In genomic region chr10:60208676-60209269, GRCh38 we compare ENCODE assay signal across 9 cellular contexts.
DNase-seq lines count a peak whose midpoint lies in the region; ATAC-seq and TF ChIP-seq lines count a peak whose summit lies in the region.
"Had no signal": no experiment of that assay in that cellular context is flagged by ENCODE, and none has a peak within 500 bp of the region (broad histone marks: within the 10 kb centered on the region; RNA-seq: fewer than 3 reads in every experiment).

No MANE protein-coding gene starts in this region.

- RAD21 ChIA-PET in HCT116 (lab: Charles Lee; ENCODE audit: low non-redundant PET in 1 of 2, low total read pairs in 2 of 2, uncharacterized antibody in 2 of 2, unreplicated experiment in 2 of 2), result interaction anchor here in 1 of 2 experiments (1.0 kb wide), 1 partner anchor 108 kb away, joined by 3 read pairs; no protein-coding TSS in a partner anchor

- intact Hi-C loops in CD14-positive monocyte (cut with micrococcal nuclease), result loop anchor here (10.0 kb wide), 2 partner anchors 226 to 436 kb away; no protein-coding TSS in a partner anchor
- intact Hi-C loops in HCT116 (cut with micrococcal nuclease), result loop anchor here (1.0 to 2.0 kb wide), 4 partner anchors 93 to 582 kb away; no protein-coding TSS in a partner anchor
- intact Hi-C loops in Panc1 (cut with micrococcal nuclease; ENCODE audit: unreplicated experiment), result loop anchor here (2.0 to 5.0 kb wide), 2 partner anchors 108 to 581 kb away; no protein-coding TSS in a partner anchor
- intact Hi-C loops in prostate gland (cut with DNase I), result loop anchor here (5.0 to 10.0 kb wide), 2 partner anchors 91 to 344 kb away; no protein-coding TSS in a partner anchor
- intact Hi-C loops in natural killer cell (cut with micrococcal nuclease), result loop anchor here (5.0 kb wide), 1 partner anchor 581 kb away; no protein-coding TSS in a partner anchor

- H3K4me3 ChIP-seq in HCT116 (replicated peaks in 1 of 2; ENCODE audit: low read depth in 1 of 2, low read length in 2 of 2) (no peak overlapping the region), Panc1 (ENCODE audit: low read depth in 2 of 2, low read length in 2 of 2) (no peak overlapping the region), prostate gland (no peak overlapping the region)

- TF ChIP-seq CTCF in CD14-positive monocyte (IDR thresholded peaks at IDR 0.05), result peak; percentile 60
- peak; percentile 76 to 86 (median 85) for TF ChIP-seq CTCF in HCT116 (IDR thresholded peaks at IDR 0.05 in 2 of 3, conservative IDR thresholded peaks at IDR 0.05 in 1 of 3; ENCODE audit: borderline replicate concordance in 1 of 3, insufficient read depth in 1 of 3, low read depth in 2 of 3, low read length in 2 of 3)
- peak; percentile 76; the same call in 1 of the 2 replicates for TF ChIP-seq CTCF in Panc1 (IDR thresholded peaks at IDR 0.05)
- peak in 3 of 4 experiments; percentile 46 to 77 (median 76) for TF ChIP-seq CTCF in prostate gland (IDR thresholded peaks at IDR 0.05)
- TF ChIP-seq CTCF in natural killer cell (IDR thresholded peaks at IDR 0.05), result no peak

- ATAC-seq in HCT116 (peak; percentile 60; the same call in 1 of the 2 replicates), Panc1 (no peak), natural killer cell (no peak), HG03571 (IDR thresholded peaks at IDR 0.05; ENCODE audit: unreplicated experiment) (no peak)

- H3K27me3 ChIP-seq in HCT116 (ENCODE audit: insufficient read depth, low read length), result no peaks in the 10 kb centered on the region
- H3K27me3 ChIP-seq in Panc1 (ENCODE audit: control insufficient read depth, insufficient read depth, low read length), result peaks cover 3% of the 10 kb centered on the region; the same call in 1 of the 2 replicates
- no peaks in the 10 kb centered on the region for H3K27me3 ChIP-seq in prostate gland (replicated peaks; ENCODE audit: insufficient read depth)

- WGBS in prostate gland, result 45% methylated on average over 4 of the region's 4 CpGs

- DNase-seq in CD14-positive monocyte (ENCODE audit: low spot score), result no peak
- peak; percentile 23 for DNase-seq in HCT116 (ENCODE audit: low read depth, low spot score)
- peak; percentile 25 for DNase-seq in Panc1 (ENCODE audit: low read depth, low spot score)
- DNase-seq in fibroblast of gingiva (ENCODE audit: low read depth), result peak; percentile 38
- no peak for DNase-seq in prostate gland (ENCODE audit: low spot score)
- no peak for DNase-seq in natural killer cell
- DNase-seq in mucosa of gallbladder (ENCODE audit: low spot score), result no peak

- H3K9me3 ChIP-seq in HCT116 (ENCODE audit: control insufficient read depth in 1 of 2, insufficient read depth in 1 of 2, low read depth in 1 of 2, low read length in 2 of 2), result no peaks in the 10 kb centered on the region
- H3K9me3 ChIP-seq in Panc1 (ENCODE audit: control insufficient read depth, insufficient read depth, low read depth, low read length), result no peaks in the 10 kb centered on the region
- H3K9me3 ChIP-seq in prostate gland, result no peaks in the 10 kb centered on the region

- H3K36me3 Mint-ChIP-seq in CD14-positive monocyte (no peaks in the 10 kb centered on the region), natural killer cell (no peaks in the 10 kb centered on the region)

- H3K4me3 Mint-ChIP-seq in CD14-positive monocyte (no peak overlapping the region), natural killer cell (no peak overlapping the region)

- no TSS peak for BruUV-seq in HCT116 (replicated peaks; lab: Mats Ljungman, UMichigan)
- no TSS peak for BruUV-seq in Panc1 (replicated peaks; lab: Mats Ljungman, UMichigan)

- peaks cover 0 to 3% (median 0%) of the 10 kb centered on the region in 7 donors for H3K9me3 Mint-ChIP-seq in CD14-positive monocyte
- no peaks in the 10 kb centered on the region for H3K9me3 Mint-ChIP-seq in natural killer cell

- in situ Hi-C loops in Panc1 (cut with HindIII; ENCODE audit: low pct_unique_long_range_greater_than_20kb, low sequenced_read_pairs), result no loop called here

- no peak overlapping the region for H2AFZ ChIP-seq in HCT116 (ENCODE audit: low read depth, low read length, poor library complexity, severe bottlenecking)

- CTCF ChIA-PET in HCT116 (lab: Charles Lee), result interaction anchor here (0.6 to 3.3 kb wide), 6 partner anchors 22 to 225 kb away, joined by 3 to 35 read pairs (median 7); no protein-coding TSS in a partner anchor
- CTCF ChIA-PET in Panc1 (lab: Charles Lee), result interaction anchor here (1.0 to 1.1 kb wide), 2 partner anchors 109 to 1257 kb away, joined by 3 to 10 read pairs; no protein-coding TSS in a partner anchor

- H3K9me2 ChIP-seq in HCT116 (ENCODE audit: insufficient read depth), result no peaks in the 10 kb centered on the region

- H3K4me1 ChIP-seq in HCT116 (ENCODE audit: control insufficient read depth in 1 of 2, insufficient read depth in 2 of 2, low read length in 2 of 2) (no peaks in the 10 kb centered on the region), Panc1 (ENCODE audit: control insufficient read depth, insufficient read depth, low read length) (no peaks in the 10 kb centered on the region), prostate gland (replicated peaks) (no peaks in the 10 kb centered on the region)

- TF ChIP-seq POLR2A in HCT116 (IDR thresholded peaks at IDR 0.05; ENCODE audit: borderline replicate concordance, extremely low read depth, insufficient read depth, insufficient read length) (no peak), prostate gland (IDR thresholded peaks at IDR 0.05) (no peak)

- no peaks in the 10 kb centered on the region for H3K79me2 ChIP-seq in HCT116 (ENCODE audit: insufficient read depth, low read length)

- peak; percentile 89 for TF ChIP-seq RAD21 in HCT116 (IDR thresholded peaks at IDR 0.05; ENCODE audit: low read depth)

- POLR2A ChIA-PET in HCT116 (lab: Charles Lee) (no interaction called here), Panc1 (lab: Charles Lee) (no interaction called here)

- H3K9ac ChIP-seq in HCT116 (ENCODE audit: low read length), result no peak overlapping the region

- no peaks in the 10 kb centered on the region for H3K36me3 ChIP-seq in HCT116 (ENCODE audit: control insufficient read depth in 1 of 2, insufficient read depth in 2 of 2, low read length in 2 of 2)
- no peaks in the 10 kb centered on the region for H3K36me3 ChIP-seq in Panc1 (ENCODE audit: control insufficient read depth, insufficient read depth, low read length)
- no peaks in the 10 kb centered on the region for H3K36me3 ChIP-seq in prostate gland

- H4K20me1 ChIP-seq in HCT116 (ENCODE audit: insufficient read depth), result no peaks in the 10 kb centered on the region

- H3K27me3 Mint-ChIP-seq in CD14-positive monocyte (ENCODE audit: low read depth in 3 of 3) (peaks cover 0 to 2% (median 0%) of the 10 kb centered on the region in 3 donors), natural killer cell (ENCODE audit: low read depth in 2 of 2) (peaks cover 0 to 3% of the 10 kb centered on the region in 2 donors)

- H3K27ac Mint-ChIP-seq in CD14-positive monocyte (no peak overlapping the region), natural killer cell (no peak overlapping the region)

- H3K4me2 ChIP-seq in HCT116 (ENCODE audit: low read length), result no peak overlapping the region

- H3K4me1 Mint-ChIP-seq in CD14-positive monocyte (peaks cover 6% of the 10 kb centered on the region), natural killer cell (peaks cover 0 to 6% of the 10 kb centered on the region in 2 donors)

- H3K27ac ChIP-seq in HCT116 (ENCODE audit: low read depth, low read length) (no peak overlapping the region), Panc1 (ENCODE audit: low read length) (no peak overlapping the region), prostate gland (no peak overlapping the region)
- H3K27ac ChIP-seq: HL-60 had no signal

TF ChIP-seq in HCT116, 20 proteins besides CTCF, POLR2A, EP300 and RAD21 (continues in another document):
- TF ChIP-seq SIN3A (IDR thresholded peaks at IDR 0.05; ENCODE audit: low read depth) (no peak), ATF3 (IDR thresholded peaks at IDR 0.05) (no peak), CBX3 (IDR thresholded peaks at IDR 0.05; ENCODE audit: low read depth) (no peak), FOSL1 (IDR thresholded peaks at IDR 0.05; ENCODE audit: low read depth) (no peak), EZH2 (IDR thresholded peaks at IDR 0.05) (no peak), MAX (IDR thresholded peaks at IDR 0.05) (no peak), ZNF274 (IDR thresholded peaks at IDR 0.05; ENCODE audit: low read depth, low read length) (no peak), EZH2phosphoT487 (IDR thresholded peaks at IDR 0.05; ENCODE audit: borderline replicate concordance) (no peak), ELF1 (IDR thresholded peaks at IDR 0.05; ENCODE audit: borderline replicate concordance, low read depth) (no peak), TCF7L2 (IDR thresholded peaks at IDR 0.05; ENCODE audit: borderline replicate concordance, extremely low read depth, insufficient read depth, insufficient read length) (no peak), SRF (IDR thresholded peaks at IDR 0.05; ENCODE audit: low read depth) (no peak), POLR2AphosphoS5 (IDR thresholded peaks at IDR 0.05; ENCODE audit: low read depth, low read length) (no peak), ZFX (IDR thresholded peaks at IDR 0.05) (no peak)

Comparison
In these comparisons a context has a peak if more than half of its experiments do, and no peak if none do; other contexts are left out.
1. DNase-seq: peak in HCT116 (single experiment), Panc1 (single experiment) and fibroblast of gingiva (single experiment); none in CD14-positive monocyte (single experiment), prostate gland (single experiment), natural killer cell (single experiment) and mucosa of gallbladder (single experiment).